ENCODE assay signal across 9 cellular contexts in genomic region chr18:34661464-34662087, GRCh38. TPM values are rescaled to one million over a fixed set of nuclear protein-coding genes. Genes with fewer than 3 reads are reported as not detected.
DNase-seq lines count a peak whose midpoint lies in the region; ATAC-seq, FAIRE-seq and TF ChIP-seq lines count a peak whose summit lies in the region.
"Had no signal": no experiment of that assay in that cellular context is flagged by ENCODE, and none has a peak within 500 bp of the region (broad histone marks: within the 10 kb centered on the region; RNA-seq: fewer than 3 reads in every experiment).

No MANE protein-coding gene starts in this region.

- no peaks in the 10 kb centered on the region for H3K9me2 ChIP-seq in OCI-LY1 (ENCODE audit: low read depth, low read length)

- H2BK12ac ChIP-seq in H1 (ENCODE audit: low read depth, low read length): peak overlapping the region; percentile 94; the same call in 1 of the 2 replicates

- no peak overlapping the region for H3K4me2 ChIP-seq in OCI-LY1 (ENCODE audit: low read length)
- no peak overlapping the region; a peak in 1 of 4 replicates for H3K4me2 ChIP-seq in H1 (ENCODE audit: insufficient read depth in 1 of 2, low read depth in 2 of 2, low read length in 2 of 2)

- no peak overlapping the region for H4K8ac ChIP-seq in H1 (ENCODE audit: extremely low read depth, insufficient read depth, low read length)

- H2AK5ac ChIP-seq in H1 (ENCODE audit: low read depth, low read length): peak overlapping the region; percentile 72; the same call in 1 of the 2 replicates

- no peaks in the 10 kb centered on the region; the same call in 1 of the 2 replicates for H3K23me2 ChIP-seq in H1 (ENCODE audit: low read depth, low read length)

- peaks cover 20% of the 10 kb centered on the region for H3K4me1 Mint-ChIP-seq in mesothelial cell of epicardium

- WGBS in H1 (ENCODE audit: extremely low coverage in 1 of 2, insufficient coverage in 1 of 2, insufficient read length in 1 of 2, insufficient replicate concordance in 2 of 2, low coverage in 1 of 2, low lambda C conversion rate in 2 of 2, missing lambda C conversion rate in 1 of 2), 2 experiments: 44 to 100% methylated on average over 1 to 4 of the region's 4 CpGs

- H2AFZ ChIP-seq in OCI-LY1 (ENCODE audit: low read length) (no peak overlapping the region), H1 (ENCODE audit: low read length) (no peak overlapping the region)

- H3K9me3 Mint-ChIP-seq in mesothelial cell of epicardium: no peaks in the 10 kb centered on the region

- peak overlapping the region; percentile 80; the same call in 1 of the 2 replicates for H3K18ac ChIP-seq in H1 (ENCODE audit: extremely low read depth, low read length)

- H3K9me3 ChIP-seq in OCI-LY1 (ENCODE audit: low read length) (no peaks in the 10 kb centered on the region), H1 (ENCODE audit: insufficient read depth in 2 of 2, low read depth in 1 of 2, low read length in 1 of 2) (no peaks in the 10 kb centered on the region)

- DNase-seq in EL (peak; percentile 60), HL-60 (ENCODE audit: low read depth in 1 of 2, low spot score in 1 of 2) (peak in 1 of 2 experiments; percentile 30), H1 (ENCODE audit: low read depth in 1 of 2, low spot score in 2 of 2) (no peak), mesothelial cell of epicardium (ENCODE audit: low spot score in 2 of 2, unreplicated experiment in 2 of 2) (no peak), ureter (ENCODE audit: low spot score) (no peak)
- DNase-seq in activated naive CD4-positive, alpha-beta T cell treated with Interleukin-2 at 50 U/mL for 16 hours: no peak
- DNase-seq: activated T-cell treated with anti-CD3 and anti-CD28 coated beads, Interleukin-2, amount 50 U/mL, for 4 hours had no signal

- H3K14ac ChIP-seq in H1 (ENCODE audit: insufficient read length): no peak overlapping the region

- H3K79me1 ChIP-seq in H1 (ENCODE audit: low read depth, low read length): no peaks in the 10 kb centered on the region

- TF ChIP-seq RAD21 in H1 (IDR thresholded peaks at IDR 0.05 in 1 of 2, conservative IDR thresholded peaks at IDR 0.05 in 1 of 2; ENCODE audit: low read depth in 2 of 2, low read length in 2 of 2): peak; percentile 64 to 74

- H2BK15ac ChIP-seq in H1 (ENCODE audit: low read length): no peak overlapping the region

- no peak overlapping the region for H3K56ac ChIP-seq in H1 (replicated peaks; ENCODE audit: insufficient read length, low read depth, low read length)

- peak overlapping the region; percentile 96 for H2BK5ac ChIP-seq in H1 (ENCODE audit: low read depth, low read length)

- H3F3A ChIP-seq in OCI-LY1 (ENCODE audit: insufficient read depth, low read length): no peaks in the 10 kb centered on the region

- TF ChIP-seq CTCF in HL-60 (IDR thresholded peaks at IDR 0.05; ENCODE audit: insufficient read depth, low read length) (peak; percentile 95), OCI-LY1 (IDR thresholded peaks at IDR 0.05; ENCODE audit: low read length) (peak; percentile 76), H1 (IDR thresholded peaks at IDR 0.05; ENCODE audit: control extremely low read depth in 1 of 3, insufficient read depth in 1 of 3, low read depth in 1 of 3, low read length in 3 of 3) (peak in 2 of 3 experiments; percentile 61 to 83; a peak in 3 of 4 replicates), mesothelial cell of epicardium (IDR thresholded peaks at IDR 0.05; ENCODE audit: unreplicated experiment) (peak; percentile 84)

- no peak overlapping the region for H3K9ac ChIP-seq in OCI-LY1 (ENCODE audit: low read length)
- H3K9ac ChIP-seq in H1 (replicated peaks in 1 of 4; ENCODE audit: extremely low read depth in 1 of 4, low read depth in 3 of 4, low read length in 3 of 4): no peak overlapping the region

- peak; percentile 64 for ATAC-seq in GM19468 (IDR thresholded peaks at IDR 0.05; ENCODE audit: extremely low read depth, unreplicated experiment)

- no peak overlapping the region for H3K23ac ChIP-seq in H1 (ENCODE audit: insufficient read length)

- H3K27me3 ChIP-seq in HL-60 (ENCODE audit: insufficient read depth, poor library complexity, severe bottlenecking): peaks cover 8% of the 10 kb centered on the region
- no peaks in the 10 kb centered on the region for H3K27me3 ChIP-seq in OCI-LY1 (ENCODE audit: insufficient read depth, low read length)
- no peaks in the 10 kb centered on the region for H3K27me3 ChIP-seq in H1 (replicated peaks in 1 of 4; ENCODE audit: control insufficient read depth in 3 of 4, extremely low read depth in 1 of 4, insufficient read depth in 3 of 4, low read length in 3 of 4)

- H3K36me3 Mint-ChIP-seq in mesothelial cell of epicardium: no peaks in the 10 kb centered on the region

- H3K27me3 Mint-ChIP-seq in mesothelial cell of epicardium (ENCODE audit: low read depth): no peaks in the 10 kb centered on the region

- no peak for TF ChIP-seq POLR2A in H1 (IDR thresholded peaks at IDR 0.05; ENCODE audit: control extremely low read depth in 1 of 2, low read depth in 2 of 2, low read length in 2 of 2)

- no peak overlapping the region for H3K27ac Mint-ChIP-seq in mesothelial cell of epicardium

- H3K4me1 ChIP-seq in OCI-LY1 (ENCODE audit: insufficient read depth, low read length, severe bottlenecking) (no peaks in the 10 kb centered on the region), H1 (replicated peaks in 1 of 4; ENCODE audit: control insufficient read depth in 3 of 4, insufficient read depth in 4 of 4, low read length in 3 of 4) (peaks cover 8 to 23% (median 18%) of the 10 kb centered on the region in 4 experiments; a peak in 6 of 7 replicates)

- H4K5ac ChIP-seq in H1 (ENCODE audit: insufficient read length, low read depth, low read length): no peak overlapping the region

- POLR2A ChIA-PET in H1 (lab: Charles Lee; ENCODE audit: partially characterized antibody): interaction anchor here (1.1 to 3.5 kb wide), 4 partner anchors 14 to 68 kb away, joined by 4 to 19 read pairs (median 5); no protein-coding TSS in a partner anchor

- H3K4me3 Mint-ChIP-seq in mesothelial cell of epicardium: no peak overlapping the region
- H3K4me3 Mint-ChIP-seq: activated T-cell treated with anti-CD3 and anti-CD28 coated beads, Interleukin-2, amount 50 U/mL, for 4 hours had no signal

- H2BK120ac ChIP-seq in H1 (replicated peaks; ENCODE audit: low read depth, low read length): peak overlapping the region; percentile 63

- H3K4me3 ChIP-seq in HL-60 (replicated peaks; ENCODE audit: insufficient read depth, low read length): no peak overlapping the region
- no peak overlapping the region for H3K4me3 ChIP-seq in OCI-LY1 (ENCODE audit: low read depth, low read length, poor library complexity, severe bottlenecking)
- H3K4me3 ChIP-seq in H1 (ENCODE audit: extremely low read depth in 1 of 4, insufficient read depth in 2 of 4, low read depth in 3 of 4, low read length in 4 of 4): peak overlapping the region in 1 of 4 experiments; percentile 44; a peak in 1 of 8 replicates

- H3K36me3 ChIP-seq in OCI-LY1 (ENCODE audit: insufficient read depth, low read length) (no peaks in the 10 kb centered on the region), H1 (ENCODE audit: control insufficient read depth in 2 of 4, insufficient read depth in 4 of 4, low read length in 3 of 4) (no peaks in the 10 kb centered on the region)

- no peaks in the 10 kb centered on the region for H3K79me2 ChIP-seq in OCI-LY1 (ENCODE audit: insufficient read depth, low read length)
- no peaks in the 10 kb centered on the region for H3K79me2 ChIP-seq in H1 (ENCODE audit: control insufficient read depth in 1 of 2, insufficient read depth in 2 of 2, low read length in 2 of 2)

- H4K91ac ChIP-seq in H1 (replicated peaks; ENCODE audit: insufficient read length, low read length): peak overlapping the region; percentile 77

- no peak for TF ChIP-seq EP300 in H1 (IDR thresholded peaks at IDR 0.05; ENCODE audit: borderline replicate concordance in 1 of 2, low read depth in 2 of 2, low read length in 2 of 2)

- CTCF ChIA-PET in H1 (lab: Charles Lee; ENCODE audit: partially characterized antibody): interaction anchor here (0.6 to 6.1 kb wide), 69 partner anchors 10 to 569 kb away, joined by 3 to 75 read pairs (median 4); no protein-coding TSS in a partner anchor

- peak overlapping the region; percentile 99 for H2BK20ac ChIP-seq in H1 (ENCODE audit: low read length)

- no peak overlapping the region for H3K27ac ChIP-seq in HL-60 (replicated peaks)
- no peak overlapping the region for H3K27ac ChIP-seq in OCI-LY1 (ENCODE audit: low read depth, low read length, poor library complexity, severe bottlenecking)
- H3K27ac ChIP-seq in H1 (ENCODE audit: low read depth, low read length): peak overlapping the region; percentile 82

- H3K4ac ChIP-seq in H1 (replicated peaks; ENCODE audit: insufficient read length, low read depth, low read length): peak overlapping the region; percentile 79

- H4K20me1 ChIP-seq in OCI-LY1 (ENCODE audit: insufficient read depth, low read length): no peaks in the 10 kb centered on the region
- H4K20me1 ChIP-seq in H1 (replicated peaks in 1 of 2; ENCODE audit: control insufficient read depth in 1 of 2, insufficient read depth in 2 of 2, low read length in 2 of 2): no peaks in the 10 kb centered on the region

- peak; percentile 93 for FAIRE-seq in H1 (lab: Jason Lieb, UNC)

TF ChIP-seq in H1, 55 proteins besides CTCF, POLR2A, EP300 and RAD21:
- peak in 1 of 2 experiments; percentile 21; a peak in 1 of 4 replicates for TF ChIP-seq HDAC2 (IDR thresholded peaks at IDR 0.05; ENCODE audit: borderline replicate concordance in 1 of 2, low read depth in 2 of 2, low read length in 2 of 2)
- no peak for TF ChIP-seq MAX (IDR thresholded peaks at IDR 0.05)
- no peak for TF ChIP-seq TAF7 (optimal IDR thresholded peaks at IDR 0.05; ENCODE audit: borderline replicate concordance, low read depth, low read length)
- TF ChIP-seq TBP (IDR thresholded peaks at IDR 0.05; ENCODE audit: low read depth, low read length): no peak
- TF ChIP-seq YY1 (IDR thresholded peaks at IDR 0.05; ENCODE audit: low read depth, low read length): 0 out of 2 replicates have a peak, but pooled peaks have one; percentile 27

RNA-seq across cellular contexts. Expression of gene DTNA, which starts 48.5 kb away (rescaled TPM):
- total RNA-seq in H1 (2021; fragmentation: NEBNext Ultra II Directional; extraction: Animal tissue kit (Norgen Biotek cat#: 25700)): 29.0 and 32.7 TPM in 2 replicates
- polyA plus RNA-seq in H1 (2011; rRNA removed): 17.2 and 30.2 TPM in 2 replicates
- 26.5 TPM for polyA plus RNA-seq in H1 (2011; cell fraction: cytosol; rRNA removed)
- 26.8 TPM for polyA plus RNA-seq in H1 (2011; cell fraction: nucleus; rRNA removed)
- polyA plus RNA-seq in H1 (2012, experiment 1 of 2): 16.2 to 31.9 TPM (median 25.0 TPM) in 4 replicates
- 1.9 TPM for polyA plus RNA-seq in H1 (2012, experiment 2 of 2)
- 15.9 TPM for polyA plus RNA-seq in H1 (2013, experiment 1 of 2)
- polyA plus RNA-seq in H1 (2013, experiment 2 of 2): 15.1 TPM
- 71.3 and 92.7 TPM in 2 replicates for polyA minus RNA-seq in H1 (2011; rRNA and poly(A)+ RNA removed)
- 12.8 TPM for polyA minus RNA-seq in H1 (2011; cell fraction: cytosol; rRNA and poly(A)+ RNA removed)
- 64.0 TPM for polyA minus RNA-seq in H1 (2011; cell fraction: nucleus; rRNA and poly(A)+ RNA removed)
- total RNA-seq in mesothelial cell of epicardium: 8.4 to 10.9 TPM (median 10.1 TPM) in 3 replicates
- 55.7 TPM for total RNA-seq in ureter
